In genomic region chr12:109714913-109715244, GRCh38 we compare ENCODE assay signal across 1 cellular context.
TF ChIP-seq lines count a peak whose summit lies in the region.

No MANE protein-coding gene starts in this region.

TF ChIP-seq in H1, 55 proteins besides CTCF, POLR2A, EP300 and RAD21 (continued from another document):
- TF ChIP-seq ATF2 (IDR thresholded peaks at IDR 0.05; ENCODE audit: low read length) (no peak), NANOG (IDR thresholded peaks at IDR 0.05; ENCODE audit: insufficient read depth, low read depth, low read length, poor library complexity, severe bottlenecking) (no peak), HDAC2 (IDR thresholded peaks at IDR 0.05; ENCODE audit: borderline replicate concordance in 1 of 2, low read depth in 2 of 2, low read length in 2 of 2) (no peak), POU5F1 (IDR thresholded peaks at IDR 0.05; ENCODE audit: low read depth, low read length) (no peak), SIN3A (conservative IDR thresholded peaks at IDR 0.05 in 1 of 2, IDR thresholded peaks at IDR 0.05 in 1 of 2; ENCODE audit: low read depth in 1 of 2, low read length in 2 of 2) (no peak), ZNF274 (IDR thresholded peaks at IDR 0.05; ENCODE audit: borderline replicate concordance, extremely low read depth, low read length) (no peak), SRF (IDR thresholded peaks at IDR 0.05; ENCODE audit: low read depth, low read length) (no peak), SIX5 (IDR thresholded peaks at IDR 0.05; ENCODE audit: low read depth, low read length) (no peak), TEAD4 (IDR thresholded peaks at IDR 0.05; ENCODE audit: low read depth, low read length) (no peak), CHD7 (IDR thresholded peaks at IDR 0.05; ENCODE audit: insufficient replicate concordance, low read length) (no peak), RXRA (IDR thresholded peaks at IDR 0.05; ENCODE audit: insufficient read depth, low read depth, low read length) (no peak), RFX5 (IDR thresholded peaks at IDR 0.05; ENCODE audit: borderline replicate concordance, low read depth, low read length) (no peak), TBP (IDR thresholded peaks at IDR 0.05; ENCODE audit: low read depth, low read length) (no peak), SP2 (IDR thresholded peaks at IDR 0.05; ENCODE audit: low read length) (no peak)
